Comparison of ENCODE assay signal across 1 cellular context in the genomic region with DNA sequence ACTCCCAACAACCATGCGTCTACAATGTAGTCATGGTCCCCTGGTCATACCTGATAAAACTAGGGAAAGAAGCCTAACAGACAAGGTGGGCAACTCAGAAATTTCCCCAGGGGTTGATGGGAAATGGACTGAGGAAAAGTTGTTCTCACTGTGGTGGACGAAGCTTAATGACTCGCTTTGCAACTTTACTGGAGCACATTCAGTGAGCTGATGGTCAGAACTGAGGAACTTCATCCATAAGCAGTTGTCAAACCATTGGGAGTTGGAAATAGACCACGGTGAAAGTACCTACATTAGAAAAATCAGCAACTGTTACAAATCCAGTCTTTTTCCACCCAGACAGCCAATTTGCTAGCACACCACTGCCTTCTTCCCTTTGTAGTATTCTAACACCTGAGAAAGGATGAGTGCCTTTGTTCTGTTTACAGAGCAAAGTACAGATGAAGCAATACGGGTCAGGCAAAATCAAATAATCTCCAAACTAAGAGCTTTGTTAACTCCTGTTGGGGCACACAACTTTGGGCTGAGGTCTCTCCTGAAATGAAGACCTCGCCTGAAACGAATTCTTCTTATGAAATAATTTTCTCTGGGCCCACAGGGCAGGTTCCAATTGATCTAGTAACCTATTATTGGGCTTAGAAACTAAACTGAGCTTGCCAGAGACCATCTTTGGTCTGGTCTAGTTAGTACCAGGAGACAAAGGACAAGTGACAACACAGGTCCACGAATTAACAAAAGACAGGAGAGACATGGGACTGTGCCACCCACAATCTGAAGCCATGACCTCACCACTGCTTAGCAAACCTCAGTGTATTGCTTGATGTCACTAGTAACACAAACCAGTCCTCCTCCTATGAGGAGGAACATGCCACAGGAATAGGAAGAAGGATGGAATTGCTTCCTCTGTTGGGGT.
TF ChIP-seq lines count a peak whose summit lies in the region.

No MANE protein-coding gene starts in this region.

TF ChIP-seq in HepG2, 621 proteins besides CTCF, POLR2A, EP300 and RAD21 (continued from another document and continues in another):
- TF ChIP-seq, protein P1, sequence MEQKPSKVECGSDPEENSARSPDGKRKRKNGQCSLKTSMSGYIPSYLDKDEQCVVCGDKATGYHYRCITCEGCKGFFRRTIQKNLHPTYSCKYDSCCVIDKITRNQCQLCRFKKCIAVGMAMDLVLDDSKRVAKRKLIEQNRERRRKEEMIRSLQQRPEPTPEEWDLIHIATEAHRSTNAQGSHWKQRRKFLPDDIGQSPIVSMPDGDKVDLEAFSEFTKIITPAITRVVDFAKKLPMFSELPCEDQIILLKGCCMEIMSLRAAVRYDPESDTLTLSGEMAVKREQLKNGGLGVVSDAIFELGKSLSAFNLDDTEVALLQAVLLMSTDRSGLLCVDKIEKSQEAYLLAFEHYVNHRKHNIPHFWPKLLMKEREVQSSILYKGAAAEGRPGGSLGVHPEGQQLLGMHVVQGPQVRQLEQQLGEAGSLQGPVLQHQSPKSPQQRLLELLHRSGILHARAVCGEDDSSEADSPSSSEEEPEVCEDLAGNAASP (CRISPR knock-in tag; IDR thresholded peaks at IDR 0.05; ENCODE audit: borderline replicate concordance), result peak; percentile 66
- TF ChIP-seq ZNF644 (CRISPR knock-in tag; IDR thresholded peaks at IDR 0.05; ENCODE audit: low read depth) (peak; percentile 90), ZNF556 (CRISPR knock-in tag; IDR thresholded peaks at IDR 0.05; ENCODE audit: borderline replicate concordance) (0 out of 2 replicates have a peak, but pooled peaks have one; percentile 67), RBFOX2 (IDR thresholded peaks at IDR 0.05; ENCODE audit: low read depth, low read length) (0 out of 2 replicates have a peak, but pooled peaks have one; percentile 18), ZNF501 (CRISPR knock-in tag; IDR thresholded peaks at IDR 0.05) (peak; percentile 56; the same call in 1 of the 2 replicates), ELF1 (CRISPR knock-in tag; IDR thresholded peaks at IDR 0.05) (peak; percentile 26; the same call in 1 of the 2 replicates), ERF (CRISPR knock-in tag; IDR thresholded peaks at IDR 0.05) (peak; percentile 63; the same call in 1 of the 2 replicates), ZSCAN9 (CRISPR knock-in tag; IDR thresholded peaks at IDR 0.05; ENCODE audit: borderline replicate concordance) (peak; percentile 71; the same call in 1 of the 2 replicates), ONECUT2 (CRISPR knock-in tag; IDR thresholded peaks at IDR 0.05) (0 out of 2 replicates have a peak, but pooled peaks have one; percentile 40), SOX13 (IDR thresholded peaks at IDR 0.05) (peak; percentile 89), SOX13 (CRISPR knock-in tag; conservative IDR thresholded peaks at IDR 0.05 in 1 of 2, IDR thresholded peaks at IDR 0.05 in 1 of 2) (peak in 1 of 2 experiments; percentile 98; a peak in 2 of 4 replicates), KLF16 (CRISPR knock-in tag; IDR thresholded peaks at IDR 0.05) (peak in 1 of 2 experiments; percentile 92; a peak in 2 of 4 replicates), SALL2 (CRISPR knock-in tag; IDR thresholded peaks at IDR 0.05) (no peak), RFXAP (CRISPR knock-in tag; IDR thresholded peaks at IDR 0.05; ENCODE audit: borderline replicate concordance) (0 out of 2 replicates have a peak, but pooled peaks have one; percentile 37), FOSL2 (CRISPR knock-in tag; IDR thresholded peaks at IDR 0.05) (peak; percentile 56), ETV5 (CRISPR knock-in tag; IDR thresholded peaks at IDR 0.05; ENCODE audit: borderline replicate concordance) (peak; percentile 35; the same call in 1 of the 2 replicates), HOXA3 (CRISPR knock-in tag; IDR thresholded peaks at IDR 0.05) (peak; percentile 66), ZNF781 (CRISPR knock-in tag; IDR thresholded peaks at IDR 0.05; ENCODE audit: borderline replicate concordance, not compliant biosample characterization) (peak; percentile 37), TRIM24 (CRISPR knock-in tag; IDR thresholded peaks at IDR 0.05) (peak; percentile 78), FOXA1 (IDR thresholded peaks at IDR 0.05) (no peak), FOXA1 (CRISPR knock-in tag; IDR thresholded peaks at IDR 0.05) (peak; percentile 94), MAFK (conservative IDR thresholded peaks at IDR 0.05 in 1 of 2, IDR thresholded peaks at IDR 0.05 in 1 of 2; ENCODE audit: low read length in 2 of 2) (peak in 1 of 2 experiments; percentile 51; a peak in 1 of 4 replicates), ZFP1 (CRISPR knock-in tag; IDR thresholded peaks at IDR 0.05) (peak; percentile 39; the same call in 1 of the 2 replicates), ZNF724P (CRISPR knock-in tag; IDR thresholded peaks at IDR 0.05; ENCODE audit: borderline replicate concordance) (0 out of 2 replicates have a peak, but pooled peaks have one; percentile 27), AKAP8 (CRISPR knock-in tag; IDR thresholded peaks at IDR 0.05) (0 out of 2 replicates have a peak, but pooled peaks have one; percentile 30), CCDC6 (CRISPR knock-in tag; IDR thresholded peaks at IDR 0.05) (0 out of 2 replicates have a peak, but pooled peaks have one; percentile 57), ZNF761 (CRISPR knock-in tag; conservative IDR thresholded peaks at IDR 0.05) (no peak), GZF1 (CRISPR knock-in tag; IDR thresholded peaks at IDR 0.05) (no peak)
- TF ChIP-seq, protein P2, sequence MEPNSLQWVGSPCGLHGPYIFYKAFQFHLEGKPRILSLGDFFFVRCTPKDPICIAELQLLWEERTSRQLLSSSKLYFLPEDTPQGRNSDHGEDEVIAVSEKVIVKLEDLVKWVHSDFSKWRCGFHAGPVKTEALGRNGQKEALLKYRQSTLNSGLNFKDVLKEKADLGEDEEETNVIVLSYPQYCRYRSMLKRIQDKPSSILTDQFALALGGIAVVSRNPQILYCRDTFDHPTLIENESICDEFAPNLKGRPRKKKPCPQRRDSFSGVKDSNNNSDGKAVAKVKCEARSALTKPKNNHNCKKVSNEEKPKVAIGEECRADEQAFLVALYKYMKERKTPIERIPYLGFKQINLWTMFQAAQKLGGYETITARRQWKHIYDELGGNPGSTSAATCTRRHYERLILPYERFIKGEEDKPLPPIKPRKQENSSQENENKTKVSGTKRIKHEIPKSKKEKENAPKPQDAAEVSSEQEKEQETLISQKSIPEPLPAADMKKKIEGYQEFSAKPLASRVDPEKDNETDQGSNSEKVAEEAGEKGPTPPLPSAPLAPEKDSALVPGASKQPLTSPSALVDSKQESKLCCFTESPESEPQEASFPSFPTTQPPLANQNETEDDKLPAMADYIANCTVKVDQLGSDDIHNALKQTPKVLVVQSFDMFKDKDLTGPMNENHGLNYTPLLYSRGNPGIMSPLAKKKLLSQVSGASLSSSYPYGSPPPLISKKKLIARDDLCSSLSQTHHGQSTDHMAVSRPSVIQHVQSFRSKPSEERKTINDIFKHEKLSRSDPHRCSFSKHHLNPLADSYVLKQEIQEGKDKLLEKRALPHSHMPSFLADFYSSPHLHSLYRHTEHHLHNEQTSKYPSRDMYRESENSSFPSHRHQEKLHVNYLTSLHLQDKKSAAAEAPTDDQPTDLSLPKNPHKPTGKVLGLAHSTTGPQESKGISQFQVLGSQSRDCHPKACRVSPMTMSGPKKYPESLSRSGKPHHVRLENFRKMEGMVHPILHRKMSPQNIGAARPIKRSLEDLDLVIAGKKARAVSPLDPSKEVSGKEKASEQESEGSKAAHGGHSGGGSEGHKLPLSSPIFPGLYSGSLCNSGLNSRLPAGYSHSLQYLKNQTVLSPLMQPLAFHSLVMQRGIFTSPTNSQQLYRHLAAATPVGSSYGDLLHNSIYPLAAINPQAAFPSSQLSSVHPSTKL (CRISPR knock-in tag; IDR thresholded peaks at IDR 0.05), result peak; percentile 99
- TF ChIP-seq, protein P3, sequence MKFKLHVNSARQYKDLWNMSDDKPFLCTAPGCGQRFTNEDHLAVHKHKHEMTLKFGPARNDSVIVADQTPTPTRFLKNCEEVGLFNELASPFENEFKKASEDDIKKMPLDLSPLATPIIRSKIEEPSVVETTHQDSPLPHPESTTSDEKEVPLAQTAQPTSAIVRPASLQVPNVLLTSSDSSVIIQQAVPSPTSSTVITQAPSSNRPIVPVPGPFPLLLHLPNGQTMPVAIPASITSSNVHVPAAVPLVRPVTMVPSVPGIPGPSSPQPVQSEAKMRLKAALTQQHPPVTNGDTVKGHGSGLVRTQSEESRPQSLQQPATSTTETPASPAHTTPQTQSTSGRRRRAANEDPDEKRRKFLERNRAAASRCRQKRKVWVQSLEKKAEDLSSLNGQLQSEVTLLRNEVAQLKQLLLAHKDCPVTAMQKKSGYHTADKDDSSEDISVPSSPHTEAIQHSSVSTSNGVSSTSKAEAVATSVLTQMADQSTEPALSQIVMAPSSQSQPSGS (CRISPR knock-in tag; IDR thresholded peaks at IDR 0.05), result peak; percentile 68; the same call in 1 of the 2 replicates
- TF ChIP-seq, protein P4, sequence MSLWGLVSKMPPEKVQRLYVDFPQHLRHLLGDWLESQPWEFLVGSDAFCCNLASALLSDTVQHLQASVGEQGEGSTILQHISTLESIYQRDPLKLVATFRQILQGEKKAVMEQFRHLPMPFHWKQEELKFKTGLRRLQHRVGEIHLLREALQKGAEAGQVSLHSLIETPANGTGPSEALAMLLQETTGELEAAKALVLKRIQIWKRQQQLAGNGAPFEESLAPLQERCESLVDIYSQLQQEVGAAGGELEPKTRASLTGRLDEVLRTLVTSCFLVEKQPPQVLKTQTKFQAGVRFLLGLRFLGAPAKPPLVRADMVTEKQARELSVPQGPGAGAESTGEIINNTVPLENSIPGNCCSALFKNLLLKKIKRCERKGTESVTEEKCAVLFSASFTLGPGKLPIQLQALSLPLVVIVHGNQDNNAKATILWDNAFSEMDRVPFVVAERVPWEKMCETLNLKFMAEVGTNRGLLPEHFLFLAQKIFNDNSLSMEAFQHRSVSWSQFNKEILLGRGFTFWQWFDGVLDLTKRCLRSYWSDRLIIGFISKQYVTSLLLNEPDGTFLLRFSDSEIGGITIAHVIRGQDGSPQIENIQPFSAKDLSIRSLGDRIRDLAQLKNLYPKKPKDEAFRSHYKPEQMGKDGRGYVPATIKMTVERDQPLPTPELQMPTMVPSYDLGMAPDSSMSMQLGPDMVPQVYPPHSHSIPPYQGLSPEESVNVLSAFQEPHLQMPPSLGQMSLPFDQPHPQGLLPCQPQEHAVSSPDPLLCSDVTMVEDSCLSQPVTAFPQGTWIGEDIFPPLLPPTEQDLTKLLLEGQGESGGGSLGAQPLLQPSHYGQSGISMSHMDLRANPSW (CRISPR knock-in tag; IDR thresholded peaks at IDR 0.05; ENCODE audit: borderline replicate concordance), result 0 out of 2 replicates have a peak, but pooled peaks have one; percentile 30
- TF ChIP-seq, protein P5, sequence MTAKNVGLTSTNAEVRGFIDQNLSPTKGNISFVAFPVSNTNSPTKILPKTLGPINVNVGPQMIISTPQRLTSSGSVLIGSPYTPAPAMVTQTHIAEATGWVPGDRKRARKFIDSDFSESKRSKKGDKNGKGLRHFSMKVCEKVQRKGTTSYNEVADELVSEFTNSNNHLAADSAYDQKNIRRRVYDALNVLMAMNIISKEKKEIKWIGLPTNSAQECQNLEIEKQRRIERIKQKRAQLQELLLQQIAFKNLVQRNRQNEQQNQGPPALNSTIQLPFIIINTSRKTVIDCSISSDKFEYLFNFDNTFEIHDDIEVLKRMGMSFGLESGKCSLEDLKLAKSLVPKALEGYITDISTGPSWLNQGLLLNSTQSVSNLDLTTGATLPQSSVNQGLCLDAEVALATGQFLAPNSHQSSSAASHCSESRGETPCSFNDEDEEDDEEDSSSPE (CRISPR knock-in tag; IDR thresholded peaks at IDR 0.05), result 0 out of 2 replicates have a peak, but pooled peaks have one; percentile 33
- TF ChIP-seq, protein P6, sequence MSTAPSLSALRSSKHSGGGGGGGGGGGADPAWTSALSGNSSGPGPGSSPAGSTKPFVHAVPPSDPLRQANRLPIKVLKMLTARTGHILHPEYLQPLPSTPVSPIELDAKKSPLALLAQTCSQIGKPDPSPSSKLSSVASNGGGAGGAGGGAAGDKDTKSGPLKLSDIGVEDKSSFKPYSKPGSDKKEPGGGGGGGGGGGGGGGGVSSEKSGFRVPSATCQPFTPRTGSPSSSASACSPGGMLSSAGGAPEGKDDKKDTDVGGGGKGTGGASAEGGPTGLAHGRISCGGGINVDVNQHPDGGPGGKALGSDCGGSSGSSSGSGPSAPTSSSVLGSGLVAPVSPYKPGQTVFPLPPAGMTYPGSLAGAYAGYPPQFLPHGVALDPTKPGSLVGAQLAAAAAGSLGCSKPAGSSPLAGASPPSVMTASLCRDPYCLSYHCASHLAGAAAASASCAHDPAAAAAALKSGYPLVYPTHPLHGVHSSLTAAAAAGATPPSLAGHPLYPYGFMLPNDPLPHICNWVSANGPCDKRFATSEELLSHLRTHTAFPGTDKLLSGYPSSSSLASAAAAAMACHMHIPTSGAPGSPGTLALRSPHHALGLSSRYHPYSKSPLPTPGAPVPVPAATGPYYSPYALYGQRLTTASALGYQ (CRISPR knock-in tag; IDR thresholded peaks at IDR 0.05), result peak; percentile 60; the same call in 1 of the 2 replicates
- TF ChIP-seq, protein P7, sequence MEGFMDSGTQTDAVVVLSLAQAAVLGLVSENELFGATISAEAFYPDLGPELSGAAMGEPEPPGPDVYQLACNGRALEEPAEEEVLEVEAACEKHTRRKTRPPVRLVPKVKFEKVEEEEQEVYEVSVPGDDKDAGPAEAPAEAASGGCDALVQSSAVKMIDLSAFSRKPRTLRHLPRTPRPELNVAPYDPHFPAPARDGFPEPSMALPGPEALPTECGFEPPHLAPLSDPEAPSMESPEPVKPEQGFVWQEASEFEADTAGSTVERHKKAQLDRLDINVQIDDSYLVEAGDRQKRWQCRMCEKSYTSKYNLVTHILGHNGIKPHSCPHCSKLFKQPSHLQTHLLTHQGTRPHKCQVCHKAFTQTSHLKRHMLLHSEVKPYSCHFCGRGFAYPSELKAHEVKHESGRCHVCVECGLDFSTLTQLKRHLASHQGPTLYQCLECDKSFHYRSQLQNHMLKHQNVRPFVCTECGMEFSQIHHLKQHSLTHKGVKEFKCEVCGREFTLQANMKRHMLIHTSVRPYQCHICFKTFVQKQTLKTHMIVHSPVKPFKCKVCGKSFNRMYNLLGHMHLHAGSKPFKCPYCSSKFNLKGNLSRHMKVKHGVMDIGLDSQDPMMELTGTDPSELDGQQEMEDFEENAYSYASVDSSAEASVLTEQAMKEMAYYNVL (CRISPR knock-in tag; IDR thresholded peaks at IDR 0.05; ENCODE audit: borderline replicate concordance), result peak; percentile 98
- TF ChIP-seq, protein P8, sequence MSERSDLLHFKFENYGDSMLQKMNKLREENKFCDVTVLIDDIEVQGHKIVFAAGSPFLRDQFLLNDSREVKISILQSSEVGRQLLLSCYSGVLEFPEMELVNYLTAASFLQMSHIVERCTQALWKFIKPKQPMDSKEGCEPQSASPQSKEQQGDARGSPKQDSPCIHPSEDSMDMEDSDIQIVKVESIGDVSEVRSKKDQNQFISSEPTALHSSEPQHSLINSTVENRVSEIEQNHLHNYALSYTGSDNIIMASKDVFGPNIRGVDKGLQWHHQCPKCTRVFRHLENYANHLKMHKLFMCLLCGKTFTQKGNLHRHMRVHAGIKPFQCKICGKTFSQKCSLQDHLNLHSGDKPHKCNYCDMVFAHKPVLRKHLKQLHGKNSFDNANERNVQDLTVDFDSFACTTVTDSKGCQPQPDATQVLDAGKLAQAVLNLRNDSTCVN (CRISPR knock-in tag; IDR thresholded peaks at IDR 0.05; ENCODE audit: borderline replicate concordance), result no peak
- TF ChIP-seq, protein P9, sequence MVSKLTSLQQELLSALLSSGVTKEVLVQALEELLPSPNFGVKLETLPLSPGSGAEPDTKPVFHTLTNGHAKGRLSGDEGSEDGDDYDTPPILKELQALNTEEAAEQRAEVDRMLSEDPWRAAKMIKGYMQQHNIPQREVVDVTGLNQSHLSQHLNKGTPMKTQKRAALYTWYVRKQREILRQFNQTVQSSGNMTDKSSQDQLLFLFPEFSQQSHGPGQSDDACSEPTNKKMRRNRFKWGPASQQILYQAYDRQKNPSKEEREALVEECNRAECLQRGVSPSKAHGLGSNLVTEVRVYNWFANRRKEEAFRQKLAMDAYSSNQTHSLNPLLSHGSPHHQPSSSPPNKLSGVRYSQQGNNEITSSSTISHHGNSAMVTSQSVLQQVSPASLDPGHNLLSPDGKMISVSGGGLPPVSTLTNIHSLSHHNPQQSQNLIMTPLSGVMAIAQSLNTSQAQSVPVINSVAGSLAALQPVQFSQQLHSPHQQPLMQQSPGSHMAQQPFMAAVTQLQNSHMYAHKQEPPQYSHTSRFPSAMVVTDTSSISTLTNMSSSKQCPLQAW (CRISPR knock-in tag; IDR thresholded peaks at IDR 0.05), result peak; percentile 69
